In the genomic region with DNA sequence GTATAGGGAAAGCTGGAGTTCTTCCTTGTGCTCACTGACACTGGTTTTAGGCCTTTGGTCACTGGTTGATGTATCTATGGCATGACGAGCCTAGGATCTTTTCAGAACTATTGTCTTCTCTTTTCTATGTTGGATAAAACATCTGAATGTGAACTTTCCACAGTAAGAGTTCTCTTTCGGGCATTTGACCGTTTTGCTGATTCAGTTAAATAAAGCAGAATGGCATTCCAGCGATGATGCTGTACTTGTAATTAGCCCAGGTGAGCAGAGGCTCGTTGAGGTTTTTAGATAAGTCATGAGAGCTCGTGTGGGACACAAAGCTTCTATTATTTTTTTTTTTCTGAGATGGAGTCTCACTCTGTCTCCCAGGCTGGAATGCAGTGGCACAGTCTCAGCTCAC, we compare ENCODE assay signal across 35 cellular contexts.
"Had no signal": no experiment of that assay in that cellular context is flagged by ENCODE, and none has a peak within 500 bp of the region (broad histone marks: within the 10 kb centered on the region; RNA-seq: fewer than 3 reads in every experiment).

No MANE protein-coding gene starts in this region.

- H3K9me3 ChIP-seq: MG63 had no signal

- H3K36me3 ChIP-seq: MG63 had no signal

- H3K4me3 ChIP-seq: MG63 had no signal

- DNase-seq: Karpas-422, Kasumi-1, MG63, MM.1S, MV-4-11, NCI-H1048, NCI-H1092, NCI-H1092 treated with DMSO at 0.1 percent for 48 hours, NCI-H1105, NCI-H1105 treated with DMSO at 0.1 percent for 48 hours, NCI-H1417, NCI-H1417 treated with DMSO at 0.1 percent for 48 hours, NCI-H1436, NCI-H1436 treated with DMSO at 0.1 percent for 48 hours, NCI-H146, NCI-H1694, NCI-H1694 treated with DMSO at 0.1 percent for 48 hours, NCI-H187, NCI-H187 treated with DMSO at 0.1 percent for 48 hours, NCI-H1930, NCI-H2029, NCI-H2029 treated with DMSO at 0.1 percent for 48 hours, NCI-H2081, NCI-H2081 treated with DMSO at 0.1 percent for 48 hours, NCI-H2107, NCI-H2171, NCI-H2171 treated with DMSO at 0.1 percent for 48 hours, NCI-H2227 treated with DMSO at 0.1 percent for 48 hours, NCI-H226, NCI-H345, NCI-H446, NCI-H446 treated with DMSO at 0.1 percent for 48 hours, NCI-H510A, NCI-H510A treated with DMSO at 0.1 percent for 48 hours, NCI-H524 had no signal
